Comparison of ENCODE assay signal across 9 cellular contexts in the genomic region with DNA sequence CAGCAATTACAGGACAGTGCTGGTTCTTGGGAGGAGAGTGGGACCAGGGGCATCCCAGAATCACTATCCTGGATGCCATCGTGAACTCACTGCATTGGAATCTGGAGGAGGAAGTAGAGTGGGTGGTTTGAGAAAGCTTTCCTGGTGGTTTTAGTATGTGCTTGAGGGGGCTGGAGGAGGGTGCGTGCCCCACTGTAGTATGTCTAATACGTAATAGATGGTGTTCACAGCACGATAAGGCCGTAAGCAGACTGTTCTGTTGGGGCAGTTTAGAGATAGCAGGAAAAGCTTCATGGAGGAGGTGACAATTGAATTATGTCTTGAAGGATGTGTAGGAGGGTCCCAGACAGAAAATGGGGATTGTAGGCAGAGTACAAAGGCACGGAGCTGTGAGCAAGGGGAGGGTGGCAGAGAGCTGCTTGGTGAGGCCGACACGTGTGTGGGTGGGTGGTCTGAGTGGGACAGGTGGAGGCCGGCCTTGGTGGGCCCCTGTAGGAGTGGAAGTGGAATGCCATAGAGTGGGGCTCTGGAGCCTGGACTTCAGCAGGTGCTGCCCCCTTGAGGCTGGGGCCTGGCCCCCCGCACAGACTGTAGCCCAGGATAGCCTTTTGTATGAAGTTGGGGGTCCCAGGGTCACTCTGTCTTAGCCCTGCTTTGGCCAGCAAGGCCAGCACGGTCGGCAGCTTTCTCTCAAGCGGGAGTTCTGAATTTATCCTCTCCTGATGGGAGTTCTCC. TPM values are rescaled to one million over a fixed set of nuclear protein-coding genes. Genes with fewer than 3 reads are reported as not detected.
DNase-seq lines count a peak whose midpoint lies in the region; ATAC-seq and TF ChIP-seq lines count a peak whose summit lies in the region.
"Had no signal": no experiment of that assay in that cellular context is flagged by ENCODE, and none has a peak within 500 bp of the region (broad histone marks: within the 10 kb centered on the region; RNA-seq: fewer than 3 reads in every experiment).

No MANE protein-coding gene starts in this region.

- H3K27ac Mint-ChIP-seq in activated CD8-positive, alpha-beta memory T cell treated with anti-CD3 and anti-CD28 coated beads, Interleukin-2, amount 10 ng/mL, durations not matched to agents 7 days and 5 days, result no peak overlapping the region
- H3K27ac Mint-ChIP-seq: memory B cell had no signal

- H3K9ac ChIP-seq in subcutaneous abdominal adipose tissue (ENCODE audit: low read length in 5 of 5), result no peak overlapping the region

- peak; percentile 38 for DNase-seq in activated CD8-positive, alpha-beta memory T cell treated with anti-CD3 and anti-CD28 coated beads, Interleukin-2, amount 50 U/mL, for 4 hours
- no peak for DNase-seq in activated CD8-positive, alpha-beta memory T cell treated with anti-CD3 and anti-CD28 coated beads, Interleukin-2, amount 10 ng/mL, durations not matched to agents 7 days and 5 days
- DNase-seq in SJSA1 (ENCODE audit: low read depth in 1 of 2, low spot score in 2 of 2), result peak; percentile 86 to 89
- DNase-seq in glomerular visceral epithelial cell (ENCODE audit: extremely low spot score), result peak; percentile 85
- DNase-seq in NCI-H524 (lab: John Stamatoyannopoulos, UW), result no peak
- no peak for DNase-seq in tibial artery

- no peaks in the 10 kb centered on the region for H3K9me3 Mint-ChIP-seq in activated CD8-positive, alpha-beta memory T cell treated with anti-CD3 and anti-CD28 coated beads, Interleukin-2, amount 10 ng/mL, durations not matched to agents 7 days and 5 days (ENCODE audit: low read depth)
- H3K9me3 Mint-ChIP-seq: memory B cell had no signal

- H3K27ac ChIP-seq in SJSA1, result peak overlapping the region; percentile 76
- peak overlapping the region; percentile 30 for H3K27ac ChIP-seq in subcutaneous abdominal adipose tissue (ENCODE audit: low read depth, low read length)
- H3K27ac ChIP-seq in tibial artery, result no peak overlapping the region

- peaks cover 61% of the 10 kb centered on the region for H3K27me3 Mint-ChIP-seq in activated CD8-positive, alpha-beta memory T cell treated with anti-CD3 and anti-CD28 coated beads, Interleukin-2, amount 10 ng/mL, durations not matched to agents 7 days and 5 days
- H3K27me3 Mint-ChIP-seq: memory B cell had no signal

- intact Hi-C loops in tibial artery (cut with DNase I; ENCODE audit: low total_unique reads), result no loop called here

- peaks cover 49% of the 10 kb centered on the region for H3K4me1 Mint-ChIP-seq in activated CD8-positive, alpha-beta memory T cell treated with anti-CD3 and anti-CD28 coated beads, Interleukin-2, amount 10 ng/mL, durations not matched to agents 7 days and 5 days

- H3K4me3 Mint-ChIP-seq in activated CD8-positive, alpha-beta memory T cell treated with anti-CD3 and anti-CD28 coated beads, Interleukin-2, amount 10 ng/mL, durations not matched to agents 7 days and 5 days, result no peak overlapping the region
- H3K4me3 Mint-ChIP-seq: memory B cell had no signal

- ATAC-seq in activated CD8-positive, alpha-beta memory T cell treated with anti-CD3 and anti-CD28 coated beads, Interleukin-2, amount 10 ng/mL, durations not matched to agents 7 days and 5 days, result no peak
- ATAC-seq in HG03196 (IDR thresholded peaks at IDR 0.05; ENCODE audit: unreplicated experiment), result no peak

- H3K36me3 ChIP-seq in SJSA1 (peaks cover 18% of the 10 kb centered on the region), subcutaneous abdominal adipose tissue (ENCODE audit: control insufficient read depth in 5 of 5, insufficient read depth in 5 of 5, low read length in 5 of 5) (peaks cover 7 to 42% (median 16%) of the 10 kb centered on the region in 5 donors), tibial artery (peaks cover 25 to 73% (median 45%) of the 10 kb centered on the region in 3 donors)

- H3K9me3 ChIP-seq in SJSA1 (replicated peaks) (no peaks in the 10 kb centered on the region), subcutaneous abdominal adipose tissue (ENCODE audit: control insufficient read depth in 5 of 5, low read length in 5 of 5) (no peaks in the 10 kb centered on the region), tibial artery (no peaks in the 10 kb centered on the region)

- CTCF ChIA-PET in activated CD8-positive, alpha-beta memory T cell treated with anti-CD3 and anti-CD28 coated beads, Interleukin-2, amount 10 ng/mL, durations not matched to agents 7 days and 5 days (lab: Charles Lee), result interaction anchor here (2.0 to 3.8 kb wide), 2 partner anchors 11 to 21 kb away, joined by 6 to 14 read pairs; no protein-coding TSS in a partner anchor

- H3K4me3 ChIP-seq in SJSA1 (no peak overlapping the region), subcutaneous abdominal adipose tissue (ENCODE audit: low read depth in 1 of 5, low read length in 5 of 5) (no peak overlapping the region), tibial artery (no peak overlapping the region)

- H3K27me3 ChIP-seq in SJSA1 (replicated peaks) (no peaks in the 10 kb centered on the region), subcutaneous abdominal adipose tissue (ENCODE audit: control insufficient read depth in 5 of 5, insufficient read depth in 4 of 5, low read length in 5 of 5) (no peaks in the 10 kb centered on the region), tibial artery (no peaks in the 10 kb centered on the region)

- H3K4me1 ChIP-seq in SJSA1 (replicated peaks) (peaks cover 82% of the 10 kb centered on the region), subcutaneous abdominal adipose tissue (ENCODE audit: control insufficient read depth in 5 of 5, insufficient read depth in 5 of 5, low read length in 5 of 5) (peaks cover 0 to 34% (median 23%) of the 10 kb centered on the region in 5 donors), tibial artery (peaks cover 0 to 37% (median 9%) of the 10 kb centered on the region in 4 donors)

- H3K36me3 Mint-ChIP-seq in activated CD8-positive, alpha-beta memory T cell treated with anti-CD3 and anti-CD28 coated beads, Interleukin-2, amount 10 ng/mL, durations not matched to agents 7 days and 5 days, result no peaks in the 10 kb centered on the region

- TF ChIP-seq CTCF in tibial artery (IDR thresholded peaks at IDR 0.05), result peak in 1 of 2 experiments; percentile 27

RNA-seq across cellular contexts. Expression of gene IL6R, which starts 37.0 kb away (rescaled TPM):
- under 1 TPM; 0.53 to 0.66 TPM for total RNA-seq in activated CD8-positive, alpha-beta memory T cell treated with anti-CD3 and anti-CD28 coated beads, Interleukin-2, amount 10 ng/mL, durations not matched to agents 7 days and 5 days
- total RNA-seq in SJSA1 (2014; rRNA removed; shearing (Covaris generic)), result 22.4 and 32.6 TPM in 2 replicates

RNA-seq across cellular contexts. Expression of gene TDRD10, which starts 59.8 kb away (rescaled TPM):
- total RNA-seq in activated CD8-positive, alpha-beta memory T cell treated with anti-CD3 and anti-CD28 coated beads, Interleukin-2, amount 10 ng/mL, durations not matched to agents 7 days and 5 days, result not detected
- total RNA-seq in SJSA1 (2014; rRNA removed; shearing (Covaris generic)), result not detected in 2 replicates

Comparison
In these comparisons a context has a peak if more than half of its experiments do, and no peak if none do; other contexts are left out.
1. DNase-seq: peak in activated CD8-positive, alpha-beta memory T cell treated with anti-CD3 and anti-CD28 coated beads, Interleukin-2, amount 50 U/mL, for 4 hours (single experiment), SJSA1 (2 of 2) and glomerular visceral epithelial cell (single experiment); none in activated CD8-positive, alpha-beta memory T cell treated with anti-CD3 and anti-CD28 coated beads, Interleukin-2, amount 10 ng/mL, durations not matched to agents 7 days and 5 days (single experiment), NCI-H524 (0 of 2) and tibial artery (0 of 2).
2. H3K27ac ChIP-seq: peak in SJSA1 (single experiment) and subcutaneous abdominal adipose tissue (single experiment); none in tibial artery (0 of 2).
3. RNA of gene IL6R, which starts 37.0 kb away (total RNA-seq): 22.4 to 32.6 TPM in SJSA1; 0.53 to 0.66 TPM in activated CD8-positive, alpha-beta memory T cell treated with anti-CD3 and anti-CD28 coated beads, Interleukin-2, amount 10 ng/mL, durations not matched to agents 7 days and 5 days; every median in the first group is over 10 times any median in the second.